8 cellular contexts compared by ENCODE assay signal in the genomic region with DNA sequence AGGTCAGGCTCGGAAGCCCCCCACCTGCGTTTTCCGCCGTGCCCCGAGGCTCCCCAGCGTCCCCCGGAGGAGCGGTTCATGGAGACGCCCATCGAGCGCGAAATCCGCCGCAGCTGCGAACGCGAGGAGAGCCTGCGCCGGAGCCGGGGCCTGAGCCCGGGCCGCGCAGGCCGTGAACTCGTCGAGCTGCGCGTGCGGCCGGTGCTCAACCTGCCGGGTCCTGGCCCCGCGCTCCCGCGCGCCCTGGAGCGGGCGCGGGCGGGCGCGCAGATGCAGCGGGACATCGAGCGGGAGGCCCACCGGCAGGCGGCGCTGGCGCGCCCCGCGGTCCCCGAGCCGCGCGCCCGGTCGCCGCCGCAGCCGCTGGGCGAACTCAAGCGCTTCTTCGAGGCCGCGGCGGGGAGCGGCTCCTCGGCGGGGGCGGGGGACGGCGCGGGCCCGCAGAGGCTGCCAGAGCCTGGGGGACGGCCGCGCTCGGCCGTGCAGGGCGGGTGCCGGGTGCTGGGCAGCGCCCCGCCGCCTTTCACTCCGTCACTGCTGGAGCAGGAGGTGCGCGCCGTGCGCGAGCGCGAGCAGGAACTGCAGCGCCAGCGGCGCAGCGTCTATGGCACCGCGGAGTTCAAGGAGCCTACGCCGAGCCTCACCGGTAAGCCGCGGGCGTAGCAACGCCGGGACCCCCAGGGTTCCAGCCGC. TPM values are rescaled to one million over a fixed set of nuclear protein-coding genes. Genes with fewer than 3 reads are reported as not detected.
DNase-seq lines count a peak whose midpoint lies in the region; ATAC-seq and TF ChIP-seq lines count a peak whose summit lies in the region.

No MANE protein-coding gene starts in this region.

- peak overlapping the region; percentile 6 for H3K9ac ChIP-seq in endodermal cell (ENCODE audit: extremely low read depth, low read length, poor library complexity, severe bottlenecking)

- H3K4me1 Mint-ChIP-seq in activated CD8-positive, alpha-beta memory T cell treated with anti-CD3 and anti-CD28 coated beads, Interleukin-2, amount 10 ng/mL, durations not matched to agents 7 days and 5 days: peaks cover 23% of the 10 kb centered on the region
- H3K4me1 Mint-ChIP-seq in endodermal cell: peaks cover 1% of the 10 kb centered on the region
- H3K4me1 Mint-ChIP-seq in mesothelial cell of epicardium: peaks cover 22% of the 10 kb centered on the region

- DNase-seq in NCI-H2029 (lab: John Stamatoyannopoulos, UW) (peak; percentile 51), NCI-H2029 treated with DMSO at 0.1 percent for 48 hours (lab: John Stamatoyannopoulos, UW) (no peak), NCI-H748 (lab: John Stamatoyannopoulos, UW; ENCODE audit: unreplicated experiment) (peak; percentile 79), endodermal cell (peak; percentile 87), mesothelial cell of epicardium (ENCODE audit: low spot score in 2 of 2, unreplicated experiment in 2 of 2) (peak; percentile 68 to 86)
- DNase-seq in activated CD8-positive, alpha-beta memory T cell treated with anti-CD3 and anti-CD28 coated beads, Interleukin-2, amount 10 ng/mL, durations not matched to agents 7 days and 5 days: peak; percentile 82
- peak; percentile 39 to 60 for DNase-seq in stimulated activated CD8-positive, alpha-beta memory T cell treated with anti-CD3 and anti-CD28 coated beads, Interleukin-15, amount 100 ng/mL, for 4 hours (ENCODE audit: low read depth in 2 of 2)

- no peaks in the 10 kb centered on the region for H3K4me1 ChIP-seq in endodermal cell (ENCODE audit: control insufficient read depth, insufficient read depth, low read length)

- no peaks in the 10 kb centered on the region for H3K36me3 Mint-ChIP-seq in activated CD8-positive, alpha-beta memory T cell treated with anti-CD3 and anti-CD28 coated beads, Interleukin-2, amount 10 ng/mL, durations not matched to agents 7 days and 5 days
- H3K36me3 Mint-ChIP-seq in endodermal cell (ENCODE audit: low read depth) (no peaks in the 10 kb centered on the region), mesothelial cell of epicardium (no peaks in the 10 kb centered on the region)

- CTCF ChIA-PET in activated CD8-positive, alpha-beta memory T cell treated with anti-CD3 and anti-CD28 coated beads, Interleukin-2, amount 10 ng/mL, durations not matched to agents 7 days and 5 days (lab: Charles Lee): interaction anchor here (0.6 to 7.3 kb wide), 40 partner anchors 8 to 481 kb away, joined by 3 to 153 read pairs (median 3); a partner anchor contains a TSS

- H3K4me3 ChIP-seq in endodermal cell (ENCODE audit: low read length): peak overlapping the region; percentile 87

- peak; percentile 55 for ATAC-seq in HG03045 (IDR thresholded peaks at IDR 0.05; ENCODE audit: unreplicated experiment)
- ATAC-seq in activated CD8-positive, alpha-beta memory T cell treated with anti-CD3 and anti-CD28 coated beads, Interleukin-2, amount 10 ng/mL, durations not matched to agents 7 days and 5 days: peak; percentile 79

- no peaks in the 10 kb centered on the region for H3K36me3 ChIP-seq in endodermal cell (ENCODE audit: control insufficient read depth, insufficient read depth, low read length)

- peak overlapping the region; percentile 84 for H3K4me3 Mint-ChIP-seq in activated CD8-positive, alpha-beta memory T cell treated with anti-CD3 and anti-CD28 coated beads, Interleukin-2, amount 10 ng/mL, durations not matched to agents 7 days and 5 days
- peak overlapping the region; percentile 71 for H3K4me3 Mint-ChIP-seq in endodermal cell
- H3K4me3 Mint-ChIP-seq in mesothelial cell of epicardium: peak overlapping the region; percentile 91

- WGBS in endodermal cell (ENCODE audit: insufficient coverage in 1 of 2, insufficient read length in 1 of 2), 2 experiments: 0% methylated on average over 41 to 108 of the region's 108 CpGs

- H3K27ac Mint-ChIP-seq in activated CD8-positive, alpha-beta memory T cell treated with anti-CD3 and anti-CD28 coated beads, Interleukin-2, amount 10 ng/mL, durations not matched to agents 7 days and 5 days: peak overlapping the region; percentile 81
- no peak overlapping the region for H3K27ac Mint-ChIP-seq in endodermal cell
- peak overlapping the region; percentile 92 for H3K27ac Mint-ChIP-seq in mesothelial cell of epicardium

- H3K9me3 ChIP-seq in endodermal cell (ENCODE audit: control insufficient read depth, low read length): no peaks in the 10 kb centered on the region

- peaks cover 42% of the 10 kb centered on the region for H3K27me3 ChIP-seq in endodermal cell (ENCODE audit: control insufficient read depth, insufficient read depth, low read length, poor library complexity, severe bottlenecking)

- no peaks in the 10 kb centered on the region for H3K9me3 Mint-ChIP-seq in activated CD8-positive, alpha-beta memory T cell treated with anti-CD3 and anti-CD28 coated beads, Interleukin-2, amount 10 ng/mL, durations not matched to agents 7 days and 5 days (ENCODE audit: low read depth)
- H3K9me3 Mint-ChIP-seq in endodermal cell (no peaks in the 10 kb centered on the region), mesothelial cell of epicardium (no peaks in the 10 kb centered on the region)

- H3K27me3 Mint-ChIP-seq in activated CD8-positive, alpha-beta memory T cell treated with anti-CD3 and anti-CD28 coated beads, Interleukin-2, amount 10 ng/mL, durations not matched to agents 7 days and 5 days: peaks cover 3% of the 10 kb centered on the region
- peaks cover 59% of the 10 kb centered on the region for H3K27me3 Mint-ChIP-seq in endodermal cell (ENCODE audit: insufficient read depth)
- peaks cover 2% of the 10 kb centered on the region for H3K27me3 Mint-ChIP-seq in mesothelial cell of epicardium (ENCODE audit: low read depth)

- TF ChIP-seq CTCF in endodermal cell (conservative IDR thresholded peaks at IDR 0.05) (peak; percentile 64), mesothelial cell of epicardium (IDR thresholded peaks at IDR 0.05; ENCODE audit: unreplicated experiment) (peak; percentile 38)

- no peak overlapping the region for H3K27ac ChIP-seq in endodermal cell (ENCODE audit: low read depth, low read length)

RNA-seq across cellular contexts. Expression of a gene that starts 0.8 kb away (rescaled TPM):
- total RNA-seq in activated CD8-positive, alpha-beta memory T cell treated with anti-CD3 and anti-CD28 coated beads, Interleukin-2, amount 10 ng/mL, durations not matched to agents 7 days and 5 days: 1 to 10 TPM; 1.4 to 2.4 TPM
- total RNA-seq in endodermal cell: 1 to 10 TPM in 1 of 2 donors, under 1 TPM in 1; 0.73 to 1.4 TPM
- 1.9 TPM for polyA plus RNA-seq in endodermal cell (2013, experiment 1 of 2)
- polyA plus RNA-seq in endodermal cell (2013, experiment 2 of 2): 1.8 TPM
- 0.81 to 1.3 TPM (median 0.98 TPM) in 3 replicates for total RNA-seq in mesothelial cell of epicardium

RNA-seq across cellular contexts. Expression of a gene that starts 11.5 kb away (rescaled TPM):
- total RNA-seq in activated CD8-positive, alpha-beta memory T cell treated with anti-CD3 and anti-CD28 coated beads, Interleukin-2, amount 10 ng/mL, durations not matched to agents 7 days and 5 days: not detected
- total RNA-seq in endodermal cell (1 to 10 TPM; 1.3 to 4.9 TPM), mesothelial cell of epicardium (2.0 to 2.4 TPM (median 2.3 TPM) in 3 replicates)
- 7.6 TPM for polyA plus RNA-seq in endodermal cell (2013, experiment 1 of 2)
- 5.2 TPM for polyA plus RNA-seq in endodermal cell (2013, experiment 2 of 2)

RNA-seq across cellular contexts. Expression of a gene that starts 12.2 kb away (rescaled TPM):
- total RNA-seq in activated CD8-positive, alpha-beta memory T cell treated with anti-CD3 and anti-CD28 coated beads, Interleukin-2, amount 10 ng/mL, durations not matched to agents 7 days and 5 days: not detected
- 1 to 10 TPM in 1 of 2 donors, under 1 TPM in 1; 0.73 to 1.1 TPM for total RNA-seq in endodermal cell
- polyA plus RNA-seq in endodermal cell (2013, experiment 1 of 2): not detected
- not detected for polyA plus RNA-seq in endodermal cell (2013, experiment 2 of 2)
- total RNA-seq in mesothelial cell of epicardium: 0.45 to 0.90 TPM (median 0.58 TPM) in 3 replicates

RNA-seq across cellular contexts. Expression of a gene that starts 17.2 kb away (rescaled TPM):
- 10 to 100 TPM; 60.4 to 81.9 TPM for total RNA-seq in activated CD8-positive, alpha-beta memory T cell treated with anti-CD3 and anti-CD28 coated beads, Interleukin-2, amount 10 ng/mL, durations not matched to agents 7 days and 5 days
- 100 to 1,000 TPM in 1 of 2 donors, 10 to 100 TPM in 1; 94.2 to 126 TPM for total RNA-seq in endodermal cell
- 66.5 TPM for polyA plus RNA-seq in endodermal cell (2013, experiment 1 of 2)
- polyA plus RNA-seq in endodermal cell (2013, experiment 2 of 2): 71.4 TPM
- 67.8 to 74.2 TPM (median 74.0 TPM) in 3 replicates for total RNA-seq in mesothelial cell of epicardium

RNA-seq across cellular contexts. Expression of a gene that starts 41.8 kb away (rescaled TPM):
- total RNA-seq in activated CD8-positive, alpha-beta memory T cell treated with anti-CD3 and anti-CD28 coated beads, Interleukin-2, amount 10 ng/mL, durations not matched to agents 7 days and 5 days: 10 to 100 TPM; 29.7 to 60.3 TPM
- total RNA-seq in endodermal cell (10 to 100 TPM; 10.3 to 10.8 TPM), mesothelial cell of epicardium (6.2 to 6.6 TPM (median 6.5 TPM) in 3 replicates)
- polyA plus RNA-seq in endodermal cell (2013, experiment 1 of 2): 4.4 TPM
- polyA plus RNA-seq in endodermal cell (2013, experiment 2 of 2): 4.1 TPM
